ENCODE assay signal across 18 cellular contexts in genomic region chr9:93774331-93775102, GRCh38.
"Had no signal": no experiment of that assay in that cellular context is flagged by ENCODE, and none has a peak within 500 bp of the region (broad histone marks: within the 10 kb centered on the region; RNA-seq: fewer than 3 reads in every experiment).

No MANE protein-coding gene starts in this region.

- H3K9me3 ChIP-seq: MG63, SK-N-SH had no signal

- DNase-seq: Karpas-422, KG1, MG63, NCI-H1092, NCI-H1105 treated with DMSO at 0.1 percent for 48 hours, NCI-H1417 treated with DMSO at 0.1 percent for 48 hours, NCI-H146, NCI-H1694 treated with DMSO at 0.1 percent for 48 hours, NCI-H1930, NCI-H2081, NCI-H2107, NCI-H2227 treated with DMSO at 0.1 percent for 48 hours, NCI-H526, SHP77, SK-N-SH, SW 1271, T-cell had no signal

- H3K27me3 ChIP-seq: MG63 had no signal

- H3K36me3 ChIP-seq: MG63 had no signal

- H3K9ac ChIP-seq: SK-N-SH had no signal

- H3K4me2 ChIP-seq: SK-N-SH had no signal

- ATAC-seq: T-cell had no signal

- H3K27ac ChIP-seq: RWPE1 had no signal

- H3K4me3 ChIP-seq: MG63 had no signal
